Comparison of ENCODE assay signal across 28 cellular contexts in genomic region chr5:106545325-106545724, GRCh38.
DNase-seq lines count a peak whose midpoint lies in the region; ATAC-seq and TF ChIP-seq lines count a peak whose summit lies in the region.
"Had no signal": no experiment of that assay in that cellular context is flagged by ENCODE, and none has a peak within 500 bp of the region (broad histone marks: within the 10 kb centered on the region; RNA-seq: fewer than 3 reads in every experiment).

No MANE protein-coding gene starts in this region.

- H3K79me2 ChIP-seq in SK-N-SH (ENCODE audit: insufficient read depth) = no peaks in the 10 kb centered on the region

- in situ Hi-C loops in astrocyte of the cerebellum (cut with HindIII; ENCODE audit: low sequenced_read_pairs) = no loop called here

- H3K4me2 ChIP-seq in SK-N-SH = no peak overlapping the region

- no peak overlapping the region for H3K9ac ChIP-seq in SK-N-SH

- 0 out of 2 replicates have a peak, but pooled peaks cover 3% of the 10 kb centered on the region for H3K9me3 ChIP-seq in SK-N-SH
- H3K9me3 ChIP-seq: body of pancreas, neutrophil, prostate gland had no signal

- no peaks in the 10 kb centered on the region for H3F3A ChIP-seq in SK-N-SH (replicated peaks; ENCODE audit: insufficient read depth)

- H3K36me3 ChIP-seq in SK-N-SH (replicated peaks in 1 of 2; ENCODE audit: control insufficient read depth in 1 of 2, insufficient read depth in 2 of 2, low read length in 1 of 2) = no peaks in the 10 kb centered on the region
- H3K36me3 ChIP-seq: heart left ventricle, neutrophil, prostate gland, tibial nerve had no signal

- H4K20me1 ChIP-seq in SK-N-SH (ENCODE audit: insufficient read depth) = no peaks in the 10 kb centered on the region

- H3K27me3 ChIP-seq in SK-N-SH (ENCODE audit: insufficient read depth) = no peaks in the 10 kb centered on the region
- H3K27me3 ChIP-seq: body of pancreas, heart left ventricle, neutrophil, tibial nerve had no signal

- ATAC-seq in SK-N-SH treated with all-trans-retinoic acid at 6 μM for 48 hours = no peak; the same call in 1 of the 3 replicates
- no peak for ATAC-seq in activated CD8-positive, alpha-beta T cell treated with anti-CD3 and anti-CD28 coated beads for 36 hours
- ATAC-seq: body of pancreas; HCT116; heart left ventricle; left cardiac atrium; Panc1; stimulated activated naive CD8-positive, alpha-beta T cell treated with anti-CD3 and anti-CD28 coated beads, Interleukin-15, amount 100 ng/mL, for 72 hours; T-helper 17 cell had no signal

- H3K36me3 Mint-ChIP-seq in activated CD8-positive, alpha-beta T cell treated with anti-CD3 and anti-CD28 coated beads for 36 hours (ENCODE audit: low read depth) = no peaks in the 10 kb centered on the region
- H3K36me3 Mint-ChIP-seq: activated naive CD4-positive, alpha-beta T cell treated with anti-CD3 and anti-CD28 coated beads, Interleukin-2, amount 50 U/mL, for 24 hours; IgD-negative memory B cell had no signal

- TF ChIP-seq CTCF in SK-N-SH (IDR thresholded peaks at IDR 0.05) = no peak
- TF ChIP-seq CTCF in astrocyte of the cerebellum (IDR thresholded peaks at IDR 0.05; ENCODE audit: low read depth, low read length, missing control alignments) = no peak
- TF ChIP-seq CTCF in fibroblast of mammary gland (conservative IDR thresholded peaks at IDR 0.05; ENCODE audit: control insufficient read depth, insufficient read depth, low read depth, low read length) = no peak
- TF ChIP-seq CTCF in activated CD8-positive, alpha-beta T cell treated with anti-CD3 and anti-CD28 coated beads for 36 hours (IDR thresholded peaks at IDR 0.05) = no peak

- H3K4me3 ChIP-seq in SK-N-SH (ENCODE audit: low read depth in 2 of 2, low read length in 1 of 2) (no peak overlapping the region), astrocyte of the cerebellum (ENCODE audit: low read depth, low read length) (no peak overlapping the region), fibroblast of mammary gland (ENCODE audit: control insufficient read depth, low read depth, low read length) (no peak overlapping the region)
- H3K4me3 ChIP-seq: body of pancreas, heart left ventricle, prostate gland, tibial nerve had no signal

- H2AFZ ChIP-seq in SK-N-SH (ENCODE audit: low read depth) = no peak overlapping the region

- H3K9me2 ChIP-seq in SK-N-SH = no peaks in the 10 kb centered on the region

- H3K27ac ChIP-seq in SK-N-SH (ENCODE audit: low read depth in 2 of 2, low read length in 1 of 2) = peak overlapping the region in 1 of 2 experiments; percentile 38; a peak in 1 of 4 replicates
- H3K27ac ChIP-seq: 22Rv1, body of pancreas, heart left ventricle, neutrophil, prostate gland, tibial nerve, VCaP had no signal

- intact Hi-C loops in activated CD8-positive, alpha-beta T cell treated with anti-CD3 and anti-CD28 coated beads for 36 hours (cut with micrococcal nuclease) = no loop called here

- H3K9me3 Mint-ChIP-seq in activated CD8-positive, alpha-beta T cell treated with anti-CD3 and anti-CD28 coated beads for 36 hours = peaks cover 19% of the 10 kb centered on the region

- H3K27me3 Mint-ChIP-seq in activated CD8-positive, alpha-beta T cell treated with anti-CD3 and anti-CD28 coated beads for 36 hours = no peaks in the 10 kb centered on the region
- H3K27me3 Mint-ChIP-seq: activated CD4-positive, alpha-beta T cell treated with anti-CD3 and anti-CD28 coated beads, Interleukin-2, amount 10 ng/mL, durations not matched to agents 24 days and 14 days; activated naive CD4-positive, alpha-beta T cell treated with anti-CD3 and anti-CD28 coated beads, Interleukin-2, amount 50 U/mL, for 24 hours; CD4-positive, alpha-beta T cell; IgD-negative memory B cell; stimulated activated naive CD8-positive, alpha-beta T cell treated with anti-CD3 and anti-CD28 coated beads, Interleukin-15, amount 100 ng/mL, for 72 hours; T-helper 17 cell had no signal

- H3K4me3 Mint-ChIP-seq in activated CD8-positive, alpha-beta T cell treated with anti-CD3 and anti-CD28 coated beads for 36 hours = no peak overlapping the region
- H3K4me3 Mint-ChIP-seq: activated CD4-positive, alpha-beta T cell treated with anti-CD3 and anti-CD28 coated beads, Interleukin-2, amount 10 ng/mL, durations not matched to agents 24 days and 14 days; activated naive CD4-positive, alpha-beta T cell treated with anti-CD3 and anti-CD28 coated beads, Interleukin-2, amount 50 U/mL, for 24 hours; activated T-helper 1 cell treated with anti-CD3 and anti-CD28 coated beads, Interleukin-12 subunit alpha, Interleukin-12 subunit beta, Interleukin-2, Interleukin-4 antibody, amounts not matched to agents 30 ng/mL and 10 ng/mL and 1 ng/mL, durations not matched to agents 14 hours and 24 hours and 36 hours; CD4-positive, alpha-beta T cell; IgD-negative memory B cell; stimulated activated naive CD8-positive, alpha-beta T cell treated with anti-CD3 and anti-CD28 coated beads, Interleukin-15, amount 100 ng/mL, for 72 hours; T-helper 17 cell had no signal

- TF ChIP-seq EP300 in SK-N-SH (IDR thresholded peaks at IDR 0.05; ENCODE audit: borderline replicate concordance in 1 of 2, low read depth in 1 of 2, low read length in 1 of 2) = peak in 1 of 2 experiments; percentile 72; a peak in 1 of 4 replicates

- CTCF ChIA-PET in SK-N-SH (lab: Yijun Ruan, JAX) = no interaction called here
- CTCF ChIA-PET in activated CD8-positive, alpha-beta T cell treated with anti-CD3 and anti-CD28 coated beads for 36 hours (lab: Charles Lee) = interaction anchor here (0.9 kb wide), 1 partner anchor 8 kb away, joined by 3 read pairs; no protein-coding TSS in a partner anchor

- WGBS in SK-N-SH (ENCODE audit: low lambda C conversion rate) = 8% methylated on average over 2 of the region's 2 CpGs

- TF ChIP-seq RAD21 in SK-N-SH (IDR thresholded peaks at IDR 0.05; ENCODE audit: low read length) = no peak

- no peaks in the 10 kb centered on the region for H3K4me1 Mint-ChIP-seq in activated CD8-positive, alpha-beta T cell treated with anti-CD3 and anti-CD28 coated beads for 36 hours (ENCODE audit: low read depth)
- H3K4me1 Mint-ChIP-seq: activated CD4-positive, alpha-beta T cell treated with anti-CD3 and anti-CD28 coated beads, Interleukin-2, amount 10 ng/mL, durations not matched to agents 24 days and 14 days; activated naive CD4-positive, alpha-beta T cell treated with anti-CD3 and anti-CD28 coated beads, Interleukin-2, amount 50 U/mL, for 24 hours; IgD-negative memory B cell; stimulated activated naive CD8-positive, alpha-beta T cell treated with anti-CD3 and anti-CD28 coated beads, Interleukin-15, amount 100 ng/mL, for 72 hours; T-helper 17 cell had no signal

- no peak overlapping the region for H3K27ac Mint-ChIP-seq in activated CD8-positive, alpha-beta T cell treated with anti-CD3 and anti-CD28 coated beads for 36 hours
- H3K27ac Mint-ChIP-seq: activated CD4-positive, alpha-beta T cell treated with anti-CD3 and anti-CD28 coated beads, Interleukin-2, amount 10 ng/mL, durations not matched to agents 24 days and 14 days; activated naive CD4-positive, alpha-beta T cell treated with anti-CD3 and anti-CD28 coated beads, Interleukin-2, amount 50 U/mL, for 24 hours; activated T-helper 1 cell treated with anti-CD3 and anti-CD28 coated beads, Interleukin-12 subunit alpha, Interleukin-12 subunit beta, Interleukin-2, Interleukin-4 antibody, amounts not matched to agents 30 ng/mL and 10 ng/mL and 1 ng/mL, durations not matched to agents 14 hours and 24 hours and 36 hours; CD4-positive, alpha-beta T cell; IgD-negative memory B cell; stimulated activated naive CD8-positive, alpha-beta T cell treated with anti-CD3 and anti-CD28 coated beads, Interleukin-15, amount 100 ng/mL, for 72 hours; T-helper 17 cell had no signal

- POLR2A ChIA-PET in SK-N-SH (lab: Yijun Ruan, JAX) = no interaction called here
- POLR2A ChIA-PET in activated CD8-positive, alpha-beta T cell treated with anti-CD3 and anti-CD28 coated beads for 36 hours (lab: Charles Lee) = no interaction called here

- no peaks in the 10 kb centered on the region for H3K4me1 ChIP-seq in SK-N-SH (ENCODE audit: control insufficient read depth in 1 of 2, insufficient read depth in 2 of 2, low read depth in 1 of 2, low read length in 1 of 2)
- H3K4me1 ChIP-seq: body of pancreas, heart left ventricle, prostate gland, tibial nerve had no signal

- DNase-seq in SK-N-SH = no peak
- DNase-seq in astrocyte of the cerebellum (ENCODE audit: low read depth) = peak; percentile 57
- DNase-seq in fibroblast of mammary gland (ENCODE audit: low read depth) = peak; percentile 4
- DNase-seq in stromal cell of bone marrow (ENCODE audit: low read depth) = peak; percentile 69
- DNase-seq in activated CD8-positive, alpha-beta memory T cell treated with anti-CD3 and anti-CD28 coated beads, Interleukin-2, amount 50 U/mL, for 4 hours = no peak
- no peak for DNase-seq in effector CD4-positive, alpha-beta T cell
- DNase-seq in activated CD8-positive, alpha-beta T cell treated with anti-CD3 and anti-CD28 coated beads for 36 hours = no peak
- DNase-seq: activated CD4-positive, alpha-beta T cell treated with anti-CD3 and anti-CD28 coated beads, Interleukin-2, amount 10 ng/mL, durations not matched to agents 24 days and 14 days; body of pancreas; CD4-positive, alpha-beta T cell; effector memory CD4-positive, alpha-beta T cell; heart left ventricle; left cardiac atrium; NCI-H146; NCI-H524; stimulated activated naive CD8-positive, alpha-beta T cell treated with anti-CD3 and anti-CD28 coated beads, Interleukin-15, amount 100 ng/mL, for 72 hours; T-helper 17 cell had no signal

TF ChIP-seq in SK-N-SH, 30 proteins besides CTCF, POLR2A, EP300 and RAD21 (continues in another document):
- 0 out of 2 replicates have a peak, but pooled peaks have one; percentile 44 for TF ChIP-seq TEAD4 (IDR thresholded peaks at IDR 0.05; ENCODE audit: borderline replicate concordance, insufficient read depth)

TF ChIP-seq in SK-N-SH treated with all-trans-retinoic acid at 6 μM for 48 hours, 23 proteins besides CTCF, POLR2A, EP300 and RAD21 (continues in another document):
- TF ChIP-seq CSRNP3 (CRISPR knock-in tag; IDR thresholded peaks at IDR 0.05) (no peak), ZC3H10 (CRISPR knock-in tag; IDR thresholded peaks at IDR 0.05) (no peak), OSR1 (CRISPR knock-in tag; IDR thresholded peaks at IDR 0.05) (no peak), ARNTL (CRISPR knock-in tag; IDR thresholded peaks at IDR 0.05; ENCODE audit: borderline replicate concordance, low read depth) (no peak), ZNF70 (CRISPR knock-in tag; IDR thresholded peaks at IDR 0.05) (no peak), GLIS3 (CRISPR knock-in tag; IDR thresholded peaks at IDR 0.05) (no peak)

Comparison
In these comparisons a context has a peak if more than half of its experiments do, and no peak if none do; other contexts are left out.
1. DNase-seq: peak in astrocyte of the cerebellum (single experiment), fibroblast of mammary gland (single experiment) and stromal cell of bone marrow (single experiment); none in SK-N-SH (single experiment), activated CD8-positive, alpha-beta memory T cell treated with anti-CD3 and anti-CD28 coated beads, Interleukin-2, amount 50 U/mL, for 4 hours (single experiment), effector CD4-positive, alpha-beta T cell (single experiment) and activated CD8-positive, alpha-beta T cell treated with anti-CD3 and anti-CD28 coated beads for 36 hours (single experiment).